ENCODE assay signal across 26 cellular contexts in the genomic region with DNA sequence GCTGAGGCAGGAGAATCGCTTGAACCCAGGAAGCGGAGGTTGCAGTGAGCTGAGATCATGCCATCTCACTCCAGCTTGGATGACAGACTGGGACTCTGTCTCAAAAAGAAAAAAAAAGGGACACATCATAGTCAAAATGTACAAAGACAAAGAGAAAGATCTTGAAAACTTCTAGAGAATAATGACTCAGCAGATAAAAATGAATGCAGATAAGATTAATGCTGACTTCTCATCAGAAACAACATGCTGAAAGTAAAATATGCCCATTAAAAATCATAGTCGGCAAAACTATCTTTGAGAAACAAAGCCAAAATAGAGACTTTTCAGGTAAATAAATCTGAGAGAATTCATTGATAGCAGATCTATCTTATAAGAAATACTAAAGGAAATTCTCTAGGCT.
DNase-seq lines count a peak whose midpoint lies in the region; ATAC-seq, FAIRE-seq and TF ChIP-seq lines count a peak whose summit lies in the region.
"Had no signal": no experiment of that assay in that cellular context is flagged by ENCODE, and none has a peak within 500 bp of the region (broad histone marks: within the 10 kb centered on the region; RNA-seq: fewer than 3 reads in every experiment).

No MANE protein-coding gene starts in this region.

- no peaks in the 10 kb centered on the region for H3K36me3 ChIP-seq in IMR-90 (ENCODE audit: control insufficient read depth, insufficient read depth, low read length)
- H3K36me3 ChIP-seq in upper lobe of left lung, result no peaks in the 10 kb centered on the region
- H3K36me3 ChIP-seq in lower lobe of right lung, result no peaks in the 10 kb centered on the region
- H3K36me3 ChIP-seq: BLaER1 treated with 17β-estradiol and CSF1 and Interleukin-3, amounts not matched to agents 10 nM and 100 nM; Peyer's patch had no signal

- no peaks in the 10 kb centered on the region for H3K36me3 Mint-ChIP-seq in nephron progenitor cell (ENCODE audit: low read depth)
- H3K36me3 Mint-ChIP-seq: CD4-positive, alpha-beta memory T cell had no signal

- no peak overlapping the region for H3K18ac ChIP-seq in IMR-90 (ENCODE audit: low read depth, low read length)

- no peaks in the 10 kb centered on the region for H3K9me3 Mint-ChIP-seq in nephron progenitor cell

- H3K23ac ChIP-seq in IMR-90 (ENCODE audit: low read depth, low read length), result no peak overlapping the region

- no peaks in the 10 kb centered on the region for H3K9me1 ChIP-seq in IMR-90 (ENCODE audit: insufficient read depth, low read length)

- ATAC-seq in A549 (no peak), IMR-90 (ENCODE audit: low read depth) (no peak), upper lobe of left lung (ENCODE audit: low FRiP score in 2 of 2) (no peak), lower lobe of right lung (no peak)
- ATAC-seq: GM12878, HCT116 had no signal

- H3K79me1 ChIP-seq in IMR-90 (ENCODE audit: low read depth in 1 of 2, low read length in 2 of 2), result no peaks in the 10 kb centered on the region

- no peak overlapping the region for H4K91ac ChIP-seq in IMR-90 (ENCODE audit: insufficient read depth, low read depth, low read length)

- intact Hi-C loops in IMR-90 (cut with micrococcal nuclease) (no loop called here), lower lobe of right lung (cut with DNase I) (no loop called here)

- no peak for DNase-seq in A549 (ENCODE audit: low read depth in 1 of 2, low spot score in 1 of 2)
- no peak for DNase-seq in IMR-90
- DNase-seq in choroid plexus epithelial cell (ENCODE audit: low read depth), result peak; percentile 1
- DNase-seq in nephron progenitor cell, result no peak
- DNase-seq in upper lobe of left lung, result no peak
- DNase-seq in lower lobe of right lung, result no peak
- no peak for DNase-seq in HK-2 (ENCODE audit: unreplicated experiment)
- DNase-seq: AML-193; CD4-positive, alpha-beta memory T cell; COR-L47; DMS53; GDM1; KG1; MM.1S; NCI-H1048; NCI-H1417; NCI-H1694; NCI-H2029 treated with DMSO at 0.1 percent for 48 hours; NCI-H2227 treated with DMSO at 0.1 percent for 48 hours; NCI-H526 treated with DMSO at 0.1 percent for 48 hours; Peyer's patch; SHP77 treated with DMSO at 0.1 percent for 48 hours had no signal

- H4K8ac ChIP-seq in IMR-90 (ENCODE audit: low read depth in 2 of 2, low read length in 2 of 2), result no peak overlapping the region

- H3K4ac ChIP-seq in IMR-90 (ENCODE audit: low read depth, low read length), result no peak overlapping the region

- H3K27ac ChIP-seq in A549, result no peak overlapping the region
- H3K27ac ChIP-seq in IMR-90 (ENCODE audit: insufficient read depth, low read length), result no peak overlapping the region
- no peak overlapping the region for H3K27ac ChIP-seq in upper lobe of left lung
- H3K27ac ChIP-seq in lower lobe of right lung, result no peak overlapping the region
- H3K27ac ChIP-seq: BLaER1 treated with 17β-estradiol and CSF1 and Interleukin-3, amounts not matched to agents 10 nM and 100 nM; Peyer's patch had no signal

- TF ChIP-seq EP300 in A549 (IDR thresholded peaks at IDR 0.05) (no peak), upper lobe of left lung (IDR thresholded peaks at IDR 0.05) (no peak)

- H3K4me3 Mint-ChIP-seq in nephron progenitor cell, result no peak overlapping the region
- H3K4me3 Mint-ChIP-seq: CD4-positive, alpha-beta memory T cell had no signal

- no TSS peak for BruUV-seq in IMR-90 (replicated peaks; lab: Mats Ljungman, UMichigan)

- in situ Hi-C loops in IMR-90 (cut with MboI; ENCODE audit: low sequenced_read_pairs), result no loop called here

- H3K4me1 Mint-ChIP-seq in nephron progenitor cell, result no peaks in the 10 kb centered on the region
- H3K4me1 Mint-ChIP-seq: CD4-positive, alpha-beta memory T cell had no signal

- H3K9me3 ChIP-seq in A549, result no peaks in the 10 kb centered on the region
- no peaks in the 10 kb centered on the region for H3K9me3 ChIP-seq in IMR-90 (ENCODE audit: control insufficient read depth, insufficient read depth, low read length)
- no peaks in the 10 kb centered on the region for H3K9me3 ChIP-seq in upper lobe of left lung
- no peaks in the 10 kb centered on the region for H3K9me3 ChIP-seq in lower lobe of right lung
- H3K9me3 ChIP-seq: BLaER1 treated with 17β-estradiol and CSF1 and Interleukin-3, amounts not matched to agents 10 nM and 100 nM; Peyer's patch had no signal

- no peak overlapping the region for H3K14ac ChIP-seq in IMR-90 (replicated peaks; ENCODE audit: low read depth, low read length)

- H3K56ac ChIP-seq in IMR-90 (ENCODE audit: extremely low read depth, insufficient read depth, low read length), result no peak overlapping the region

- H3K27me3 Mint-ChIP-seq in nephron progenitor cell (ENCODE audit: low read depth, poor library complexity), result no peaks in the 10 kb centered on the region
- H3K27me3 Mint-ChIP-seq: CD4-positive, alpha-beta memory T cell had no signal

- no peaks in the 10 kb centered on the region for H3K27me3 ChIP-seq in IMR-90 (ENCODE audit: control insufficient read depth, insufficient read depth, low read length)
- H3K27me3 ChIP-seq in upper lobe of left lung, result no peaks in the 10 kb centered on the region
- H3K27me3 ChIP-seq in lower lobe of right lung (ENCODE audit: low read depth), result no peaks in the 10 kb centered on the region
- H3K27me3 ChIP-seq: BLaER1 treated with 17β-estradiol and CSF1 and Interleukin-3, amounts not matched to agents 10 nM and 100 nM; Peyer's patch had no signal

- no peak for FAIRE-seq in A549 (lab: Jason Lieb, UNC)
- FAIRE-seq: A204.1, GM12878 had no signal

- H3K4me1 ChIP-seq in A549 (no peaks in the 10 kb centered on the region), IMR-90 (ENCODE audit: control insufficient read depth, insufficient read depth, low read length) (no peaks in the 10 kb centered on the region), upper lobe of left lung (no peaks in the 10 kb centered on the region), lower lobe of right lung (no peaks in the 10 kb centered on the region)
- H3K4me1 ChIP-seq: BLaER1 treated with 17β-estradiol and CSF1 and Interleukin-3, amounts not matched to agents 10 nM and 100 nM; Peyer's patch had no signal

- H3K27ac Mint-ChIP-seq in nephron progenitor cell, result peak overlapping the region; percentile 16

- H4K5ac ChIP-seq in IMR-90 (ENCODE audit: low read depth, low read length), result no peak overlapping the region

- no peak overlapping the region for H2AFZ ChIP-seq in IMR-90 (replicated peaks; ENCODE audit: low read length, poor library complexity)

- CTCF ChIA-PET in A549 (lab: Yijun Ruan, JAX) (no interaction called here), IMR-90 (lab: Yijun Ruan, JAX) (no interaction called here)

- no peak overlapping the region for H3K4me2 ChIP-seq in A549
- H3K4me2 ChIP-seq in IMR-90 (ENCODE audit: low read depth, low read length), result no peak overlapping the region
- H3K4me2 ChIP-seq: BLaER1 treated with 17β-estradiol and CSF1 and Interleukin-3, amounts not matched to agents 10 nM and 100 nM had no signal

- no peak for TF ChIP-seq POLR2A in A549 (IDR thresholded peaks at IDR 0.05; ENCODE audit: low read length)
- no peak for TF ChIP-seq POLR2A in IMR-90 (IDR thresholded peaks at IDR 0.05; ENCODE audit: low read depth, low read length)
- TF ChIP-seq POLR2A in upper lobe of left lung (IDR thresholded peaks at IDR 0.05), result no peak

- TF ChIP-seq CTCF in A549 (IDR thresholded peaks at IDR 0.05) (no peak), IMR-90 (conservative IDR thresholded peaks at IDR 0.05; ENCODE audit: low read depth, low read length) (no peak), choroid plexus epithelial cell (conservative IDR thresholded peaks at IDR 0.05; ENCODE audit: low read depth, low read length) (no peak), nephron progenitor cell (IDR thresholded peaks at IDR 0.05) (no peak), upper lobe of left lung (IDR thresholded peaks at IDR 0.05) (no peak), lower lobe of right lung (IDR thresholded peaks at IDR 0.05) (no peak)

- H2BK20ac ChIP-seq in IMR-90 (ENCODE audit: low read depth, low read length), result no peak overlapping the region

- H2AK9ac ChIP-seq in IMR-90 (replicated peaks; ENCODE audit: low read depth, low read length, poor library complexity), result no peak overlapping the region

- POLR2A ChIA-PET in A549 (lab: Yijun Ruan, JAX) (no interaction called here), IMR-90 (lab: Charles Lee; ENCODE audit: unreplicated experiment) (no interaction called here)

- no peak overlapping the region for H2BK120ac ChIP-seq in IMR-90 (ENCODE audit: low read depth, low read length)

- H3K9ac ChIP-seq in IMR-90 (ENCODE audit: low read depth, low read length), result no peak overlapping the region
- H3K9ac ChIP-seq: BLaER1 treated with 17β-estradiol and CSF1 and Interleukin-3, amounts not matched to agents 10 nM and 100 nM had no signal

- 74% methylated on average over 3 of the region's 3 CpGs for WGBS in A549 (ENCODE audit: missing lambda C conversion rate)
- WGBS in IMR-90 (ENCODE audit: extremely low coverage in 2 of 2, insufficient read length in 1 of 2), 2 experiments, result no CpG with 5 or more reads among the region's 3 CpGs
- WGBS in upper lobe of left lung, 2 donors, result 94 to 95% methylated on average over 3 of the region's 3 CpGs

- H3K4me3 ChIP-seq in A549, result no peak overlapping the region
- H3K4me3 ChIP-seq in IMR-90 (ENCODE audit: insufficient read depth, low read depth, low read length), result no peak overlapping the region
- H3K4me3 ChIP-seq in choroid plexus epithelial cell (ENCODE audit: low read depth, low read length), result no peak overlapping the region
- no peak overlapping the region for H3K4me3 ChIP-seq in upper lobe of left lung
- no peak overlapping the region for H3K4me3 ChIP-seq in lower lobe of right lung
- H3K4me3 ChIP-seq: BLaER1 treated with 17β-estradiol and CSF1 and Interleukin-3, amounts not matched to agents 10 nM and 100 nM; GM12878; Peyer's patch had no signal

- H2AK5ac ChIP-seq in IMR-90 (ENCODE audit: low read depth, low read length), result no peak overlapping the region

- H2BK5ac ChIP-seq in IMR-90 (ENCODE audit: low read depth, low read length, poor library complexity, severe bottlenecking), result no peak overlapping the region

- no peak for TF ChIP-seq RAD21 in A549 (conservative IDR thresholded peaks at IDR 0.05 in 1 of 2, IDR thresholded peaks at IDR 0.05 in 1 of 2)
- no peak for TF ChIP-seq RAD21 in IMR-90 (IDR thresholded peaks at IDR 0.05; ENCODE audit: low read length)

- H2BK15ac ChIP-seq in IMR-90 (ENCODE audit: low read depth, low read length), result no peak overlapping the region

- dilution Hi-C loops in IMR-90 (cut with HindIII; ENCODE audit: low sequenced_read_pairs, unreplicated experiment), result no loop called here

- no peaks in the 10 kb centered on the region for H4K20me1 ChIP-seq in IMR-90 (ENCODE audit: insufficient read depth, low read length)
- H4K20me1 ChIP-seq: BLaER1 treated with 17β-estradiol and CSF1 and Interleukin-3, amounts not matched to agents 10 nM and 100 nM had no signal

TF ChIP-seq in A549, 52 proteins besides CTCF, POLR2A, EP300 and RAD21:
- TF ChIP-seq BHLHE40 (IDR thresholded peaks at IDR 0.05; ENCODE audit: low read depth, low read length) (no peak), MAFK (IDR thresholded peaks at IDR 0.05; ENCODE audit: partially characterized antibody) (peak; percentile 88), NFE2L2 (conservative IDR thresholded peaks at IDR 0.05; ENCODE audit: low read length) (peak; percentile 56; the same call in 1 of the 2 replicates)
